In genomic region chr21:45725844-45726200, GRCh38 we compare ENCODE assay signal across 19 cellular contexts.
A peak's percentile ranks its signal among the peaks of the same experiment; 100 is the strongest.
DNase-seq lines count a peak whose midpoint lies in the region; ATAC-seq, FAIRE-seq and TF ChIP-seq lines count a peak whose summit lies in the region.
"Had no signal": no experiment of that assay in that cellular context is flagged by ENCODE, and none has a peak within 500 bp of the region (broad histone marks: within the 10 kb centered on the region; RNA-seq: fewer than 3 reads in every experiment).

No MANE protein-coding gene starts in this region.

- H3F3A ChIP-seq in neural progenitor cell (ENCODE audit: low read depth), result no peaks in the 10 kb centered on the region

- intact Hi-C loops in K562 (cut with micrococcal nuclease) (no loop called here), kidney (cut with DNase I) (no loop called here)

- WGBS in K562 (ENCODE audit: insufficient coverage, low coverage, missing lambda C conversion rate), result 0% methylated on average over 6 of the region's 7 CpGs
- WGBS in endodermal cell (ENCODE audit: insufficient coverage in 1 of 2, insufficient read length in 1 of 2), 2 experiments, result 90 to 96% methylated on average over 5 to 7 of the region's 7 CpGs

- TF ChIP-seq CTCF in K562 (IDR thresholded peaks at IDR 0.05 in 2 of 3, conservative IDR thresholded peaks at IDR 0.05 in 1 of 3; ENCODE audit: insufficient read depth in 2 of 3, low read depth in 1 of 3, low read length in 3 of 3) (no peak), endodermal cell (conservative IDR thresholded peaks at IDR 0.05) (no peak), kidney (IDR thresholded peaks at IDR 0.05; ENCODE audit: borderline replicate concordance, extremely low read depth, insufficient read depth) (no peak), neural progenitor cell (IDR thresholded peaks at IDR 0.05) (no peak)

- TF ChIP-seq EP300 in K562 (IDR thresholded peaks at IDR 0.05; ENCODE audit: low read length), result no peak

- BruUV-seq in K562 (replicated peaks; lab: Mats Ljungman, UMichigan), result no TSS peak

- FAIRE-seq in K562 (lab: Jason Lieb, UNC) (no peak), kidney (lab: Jason Lieb, UNC) (no peak)
- FAIRE-seq: A204.1, D721Med, G401.6, GM12891 had no signal

- no peak overlapping the region for H3K4me3 ChIP-seq in K562
- H3K4me3 ChIP-seq in endodermal cell (ENCODE audit: low read length), result no peak overlapping the region
- no peak overlapping the region for H3K4me3 ChIP-seq in kidney (ENCODE audit: low read length in 2 of 2)
- no peak overlapping the region for H3K4me3 ChIP-seq in neural progenitor cell
- H3K4me3 ChIP-seq: GM23248 had no signal

- H3K79me2 ChIP-seq in K562 (ENCODE audit: control insufficient read depth, insufficient read depth, low read length) (no peaks in the 10 kb centered on the region), neural progenitor cell (ENCODE audit: low read depth) (no peaks in the 10 kb centered on the region)

- H3K4me1 ChIP-seq in K562 (replicated peaks in 1 of 2; ENCODE audit: control insufficient read depth in 2 of 2, insufficient read depth in 2 of 2, low read length in 2 of 2) (no peaks in the 10 kb centered on the region), endodermal cell (ENCODE audit: control insufficient read depth, insufficient read depth, low read length) (no peaks in the 10 kb centered on the region), kidney (ENCODE audit: control insufficient read depth in 1 of 2, insufficient read depth in 1 of 2, low read depth in 1 of 2, low read length in 2 of 2) (no peaks in the 10 kb centered on the region), neural progenitor cell (peaks cover 5% of the 10 kb centered on the region)
- H3K4me1 ChIP-seq: Caco-2 had no signal

- H3K36me3 ChIP-seq in K562 (ENCODE audit: control insufficient read depth, insufficient read depth, low read length) (no peaks in the 10 kb centered on the region), endodermal cell (ENCODE audit: control insufficient read depth, insufficient read depth, low read length) (no peaks in the 10 kb centered on the region), kidney (ENCODE audit: control insufficient read depth in 1 of 2, insufficient read depth in 2 of 2, low read length in 2 of 2) (no peaks in the 10 kb centered on the region), neural progenitor cell (no peaks in the 10 kb centered on the region)
- H3K36me3 ChIP-seq: BE2C had no signal

- H2AFZ ChIP-seq in K562 (ENCODE audit: low read depth, low read length) (no peak overlapping the region), neural progenitor cell (replicated peaks) (no peak overlapping the region)
- H2AFZ ChIP-seq: GM23248 had no signal

- DNase-seq in K562 (ENCODE audit: extremely low read depth in 1 of 4, low spot score in 3 of 4) (no peak), endodermal cell (no peak), kidney (peak; percentile 36), mesenteric fat pad (ENCODE audit: low spot score) (no peak), activated gamma-delta T cell treated with Interleukin-2 at 50 U/mL for 16 hours (no peak), neural progenitor cell (ENCODE audit: low spot score) (no peak)
- DNase-seq: ACHN; Caco-2; CD4-positive, alpha-beta T cell; GM23248 had no signal

- H4K20me1 ChIP-seq in K562 (replicated peaks; ENCODE audit: control insufficient read depth, insufficient read depth, low read length), result no peaks in the 10 kb centered on the region
- H4K20me1 ChIP-seq in neural progenitor cell (ENCODE audit: low read depth), result no peaks in the 10 kb centered on the region

- no peak for ATAC-seq in K562
- ATAC-seq in stimulated activated memory B cell treated with anti-CD40 and anti-IgM and Interleukin-4, amounts not matched to agents 10 μg/mL and 1 μg/mL and 100 μg/mL, for 72 hours, result peak; percentile 39
- ATAC-seq in GM18867 (IDR thresholded peaks at IDR 0.05; ENCODE audit: unreplicated experiment), result no peak
- ATAC-seq: HCT116 had no signal

- H3K27ac ChIP-seq in K562 (ENCODE audit: extremely low read depth, low read depth, low read length), result no peak overlapping the region
- no peak overlapping the region for H3K27ac ChIP-seq in endodermal cell (ENCODE audit: low read depth, low read length)
- no peak overlapping the region for H3K27ac ChIP-seq in kidney (ENCODE audit: low read depth in 2 of 2, low read length in 2 of 2)
- no peak overlapping the region for H3K27ac ChIP-seq in neural progenitor cell
- H3K27ac ChIP-seq: C4-2B, GM23248 had no signal

- in situ Hi-C loops in K562 (cut with MboI), result no loop called here

- peaks cover 2% of the 10 kb centered on the region for H3K4me1 Mint-ChIP-seq in endodermal cell
- peaks cover 4% of the 10 kb centered on the region for H3K4me1 Mint-ChIP-seq in stimulated activated memory B cell treated with anti-CD40 and anti-IgM and Interleukin-4, amounts not matched to agents 10 μg/mL and 1 μg/mL and 100 μg/mL, for 72 hours
- peaks cover 15% of the 10 kb centered on the region for H3K4me1 Mint-ChIP-seq in neural progenitor cell

- H3K36me3 Mint-ChIP-seq in endodermal cell (ENCODE audit: low read depth) (no peaks in the 10 kb centered on the region), neural progenitor cell (no peaks in the 10 kb centered on the region)
- H3K36me3 Mint-ChIP-seq in stimulated activated memory B cell treated with anti-CD40 and anti-IgM and Interleukin-4, amounts not matched to agents 10 μg/mL and 1 μg/mL and 100 μg/mL, for 72 hours, result no peaks in the 10 kb centered on the region

- H3K27ac Mint-ChIP-seq in endodermal cell (peak overlapping the region; percentile 26), neural progenitor cell (no peak overlapping the region)
- no peak overlapping the region for H3K27ac Mint-ChIP-seq in stimulated activated memory B cell treated with anti-CD40 and anti-IgM and Interleukin-4, amounts not matched to agents 10 μg/mL and 1 μg/mL and 100 μg/mL, for 72 hours
- H3K27ac Mint-ChIP-seq: CD4-positive, alpha-beta T cell had no signal

- H3K9me1 ChIP-seq in K562 (ENCODE audit: control insufficient read depth, insufficient read depth, low read length), result no peaks in the 10 kb centered on the region

- H3K4me3 Mint-ChIP-seq in endodermal cell (no peak overlapping the region), neural progenitor cell (no peak overlapping the region)
- H3K4me3 Mint-ChIP-seq in stimulated activated memory B cell treated with anti-CD40 and anti-IgM and Interleukin-4, amounts not matched to agents 10 μg/mL and 1 μg/mL and 100 μg/mL, for 72 hours, result no peak overlapping the region
- H3K4me3 Mint-ChIP-seq: CD4-positive, alpha-beta T cell had no signal

- no peak for TF ChIP-seq POLR2A in K562 (conservative IDR thresholded peaks at IDR 0.05)

- POLR2A ChIA-PET in K562 (lab: Yijun Ruan, JAX), result no interaction called here

- H3K27me3 ChIP-seq in K562 (ENCODE audit: control insufficient read depth in 2 of 2, insufficient read depth in 2 of 2, low read length in 2 of 2) (peaks cover 0 to 3% of the 10 kb centered on the region in 2 experiments; a peak in 1 of 5 replicates), endodermal cell (ENCODE audit: control insufficient read depth, insufficient read depth, low read length, poor library complexity, severe bottlenecking) (no peaks in the 10 kb centered on the region), neural progenitor cell (no peaks in the 10 kb centered on the region)
- H3K27me3 ChIP-seq: BE2C had no signal

- no peak overlapping the region for H3K9ac ChIP-seq in K562 (ENCODE audit: insufficient read depth in 1 of 2, low read depth in 2 of 2, low read length in 2 of 2)
- no peak overlapping the region for H3K9ac ChIP-seq in endodermal cell (ENCODE audit: extremely low read depth, low read length, poor library complexity, severe bottlenecking)
- no peak overlapping the region for H3K9ac ChIP-seq in kidney (ENCODE audit: low read length in 2 of 2)
- no peak overlapping the region for H3K9ac ChIP-seq in neural progenitor cell
- H3K9ac ChIP-seq: GM23248 had no signal

- CTCF ChIA-PET in K562 (lab: Yijun Ruan, JAX; ENCODE audit: low intra/inter-chr PET ratio), result no interaction called here

- no peaks in the 10 kb centered on the region for H3K9me3 ChIP-seq in K562 (replicated peaks; ENCODE audit: control insufficient read depth, insufficient read depth, low read depth, low read length)
- H3K9me3 ChIP-seq in endodermal cell (ENCODE audit: control insufficient read depth, low read length), result no peaks in the 10 kb centered on the region
- H3K9me3 ChIP-seq in kidney (ENCODE audit: control insufficient read depth in 1 of 2, low read length in 2 of 2), result no peaks in the 10 kb centered on the region
- no peaks in the 10 kb centered on the region for H3K9me3 ChIP-seq in neural progenitor cell (ENCODE audit: low read depth)
- H3K9me3 ChIP-seq: BE2C, Caco-2 had no signal

- H3K27me3 Mint-ChIP-seq in endodermal cell (ENCODE audit: insufficient read depth) (no peaks in the 10 kb centered on the region), neural progenitor cell (ENCODE audit: insufficient read depth, low read depth) (no peaks in the 10 kb centered on the region)
- no peaks in the 10 kb centered on the region for H3K27me3 Mint-ChIP-seq in stimulated activated memory B cell treated with anti-CD40 and anti-IgM and Interleukin-4, amounts not matched to agents 10 μg/mL and 1 μg/mL and 100 μg/mL, for 72 hours
- H3K27me3 Mint-ChIP-seq: CD4-positive, alpha-beta T cell had no signal

- no peak for TF ChIP-seq RAD21 in K562 (CRISPR knock-in tag; conservative IDR thresholded peaks at IDR 0.05 in 1 of 2, IDR thresholded peaks at IDR 0.05 in 1 of 2)

- H3K9me3 Mint-ChIP-seq in endodermal cell (no peaks in the 10 kb centered on the region), neural progenitor cell (no peaks in the 10 kb centered on the region)
- no peaks in the 10 kb centered on the region for H3K9me3 Mint-ChIP-seq in stimulated activated memory B cell treated with anti-CD40 and anti-IgM and Interleukin-4, amounts not matched to agents 10 μg/mL and 1 μg/mL and 100 μg/mL, for 72 hours
- H3K9me3 Mint-ChIP-seq: CD4-positive, alpha-beta T cell had no signal

- no peak overlapping the region for H3K4me2 ChIP-seq in K562 (ENCODE audit: insufficient read depth, low read length)
- H3K4me2 ChIP-seq in neural progenitor cell, result no peak overlapping the region

TF ChIP-seq in K562, 482 proteins besides CTCF, POLR2A, EP300 and RAD21:
- no peak for TF ChIP-seq THAP7 (CRISPR knock-in tag; IDR thresholded peaks at IDR 0.05)
- no peak for TF ChIP-seq ZNF76 (CRISPR knock-in tag; IDR thresholded peaks at IDR 0.05; ENCODE audit: borderline replicate concordance)
- TF ChIP-seq STAG1 (CRISPR knock-in tag; IDR thresholded peaks at IDR 0.05; ENCODE audit: borderline replicate concordance), result 0 out of 2 replicates have a peak, but pooled peaks have one; percentile 6
